1 cellular context compared by ENCODE assay signal in genomic region chr16:71421911-71422310, GRCh38.
TF ChIP-seq lines count a peak whose summit lies in the region.

No MANE protein-coding gene starts in this region.

TF ChIP-seq in K562, 482 proteins besides CTCF, POLR2A, EP300 and RAD21 (continued from another document):
- TF ChIP-seq ZNF143 (CRISPR knock-in tag; IDR thresholded peaks at IDR 0.05), result no peak
- TF ChIP-seq RBM22 (IDR thresholded peaks at IDR 0.05; ENCODE audit: low read depth, low read length, poor library complexity, severe bottlenecking), result no peak
- TF ChIP-seq EP400 (IDR thresholded peaks at IDR 0.05), result no peak
- TF ChIP-seq ADNP (tag; IDR thresholded peaks at IDR 0.05), result peak; percentile 31; the same call in 1 of the 2 replicates
- TF ChIP-seq ZFP91 (CRISPR knock-in tag; IDR thresholded peaks at IDR 0.05), result no peak
- no peak for TF ChIP-seq MNT (conservative IDR thresholded peaks at IDR 0.05)
- no peak for TF ChIP-seq BRD9 (IDR thresholded peaks at IDR 0.05; ENCODE audit: low read depth, partially characterized antibody)
- no peak for TF ChIP-seq ZNF511 (CRISPR knock-in tag; IDR thresholded peaks at IDR 0.05)
- TF ChIP-seq ZBTB40 (IDR thresholded peaks at IDR 0.05), result no peak
- no peak for TF ChIP-seq ZBTB40 (CRISPR knock-in tag; IDR thresholded peaks at IDR 0.05)
- TF ChIP-seq BCOR (IDR thresholded peaks at IDR 0.05), result peak; percentile 85
- no peak for TF ChIP-seq SRSF1 (IDR thresholded peaks at IDR 0.05; ENCODE audit: low read depth, low read length)
- TF ChIP-seq MEF2D (tag; conservative IDR thresholded peaks at IDR 0.05; ENCODE audit: low read depth), result no peak
TF ChIP-seq in K562: peak in this region for 11.
